In genomic region chr5:160133918-160134304, GRCh38 we compare ENCODE assay signal across 1 cellular context.
TF ChIP-seq lines count a peak whose summit lies in the region.

No MANE protein-coding gene starts in this region.

TF ChIP-seq in IMR-90, 13 proteins besides CTCF, POLR2A, EP300 and RAD21 (continued from another document):
- no peak for TF ChIP-seq SMC3 (IDR thresholded peaks at IDR 0.05; ENCODE audit: low read depth, low read length)
- TF ChIP-seq, protein P1, sequence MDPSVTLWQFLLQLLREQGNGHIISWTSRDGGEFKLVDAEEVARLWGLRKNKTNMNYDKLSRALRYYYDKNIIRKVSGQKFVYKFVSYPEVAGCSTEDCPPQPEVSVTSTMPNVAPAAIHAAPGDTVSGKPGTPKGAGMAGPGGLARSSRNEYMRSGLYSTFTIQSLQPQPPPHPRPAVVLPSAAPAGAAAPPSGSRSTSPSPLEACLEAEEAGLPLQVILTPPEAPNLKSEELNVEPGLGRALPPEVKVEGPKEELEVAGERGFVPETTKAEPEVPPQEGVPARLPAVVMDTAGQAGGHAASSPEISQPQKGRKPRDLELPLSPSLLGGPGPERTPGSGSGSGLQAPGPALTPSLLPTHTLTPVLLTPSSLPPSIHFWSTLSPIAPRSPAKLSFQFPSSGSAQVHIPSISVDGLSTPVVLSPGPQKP (IDR thresholded peaks at IDR 0.05; ENCODE audit: borderline replicate concordance, low read depth, low read length), result no peak
- no peak for TF ChIP-seq RFX5 (IDR thresholded peaks at IDR 0.05; ENCODE audit: low read depth, low read length)
- TF ChIP-seq CHD1 (IDR thresholded peaks at IDR 0.05; ENCODE audit: low read depth, low read length), result no peak
- TF ChIP-seq FOS (IDR thresholded peaks at IDR 0.05; ENCODE audit: low read depth, low read length), result no peak
- TF ChIP-seq CEBPB (IDR thresholded peaks at IDR 0.05; ENCODE audit: low read depth, low read length), result no peak
- TF ChIP-seq USF2 (IDR thresholded peaks at IDR 0.05; ENCODE audit: low read depth, low read length), result no peak
- TF ChIP-seq MAZ (IDR thresholded peaks at IDR 0.05; ENCODE audit: borderline replicate concordance, low read depth, low read length), result no peak
- no peak for TF ChIP-seq MAFK (IDR thresholded peaks at IDR 0.05; ENCODE audit: low read depth, low read length)
